In genomic region chr1:24412408-24412807, GRCh38 we compare ENCODE assay signal across 11 cellular contexts. TPM values are rescaled to one million over a fixed set of nuclear protein-coding genes. Genes with fewer than 3 reads are reported as not detected.
DNase-seq lines count a peak whose midpoint lies in the region; ATAC-seq, FAIRE-seq and TF ChIP-seq lines count a peak whose summit lies in the region.
"Had no signal": no experiment of that assay in that cellular context is flagged by ENCODE, and none has a peak within 500 bp of the region (broad histone marks: within the 10 kb centered on the region; RNA-seq: fewer than 3 reads in every experiment).

No MANE protein-coding gene starts in this region.

- peak overlapping the region; percentile 53 for H3K4me3 ChIP-seq in CD4-positive, CD25-positive, alpha-beta regulatory T cell (ENCODE audit: low read depth, low read length)
- H3K4me3 ChIP-seq in HUES48 (ENCODE audit: low read depth, low read length) (peak overlapping the region; percentile 96; the same call in 1 of the 2 replicates), lower lobe of right lung (peak overlapping the region; percentile 82)

- intact Hi-C loops in lower lobe of right lung (cut with DNase I) (no loop called here), Right ventricle myocardium inferior (cut with DNase I) (no loop called here)

- no peaks in the 10 kb centered on the region for H3K36me3 ChIP-seq in CD4-positive, CD25-positive, alpha-beta regulatory T cell (ENCODE audit: control insufficient read depth, insufficient read depth, low read length)
- H3K36me3 ChIP-seq in HUES48 (ENCODE audit: control insufficient read depth, insufficient read depth, low read length) (no peaks in the 10 kb centered on the region), lower lobe of right lung (no peaks in the 10 kb centered on the region)

- H3K27ac ChIP-seq in CD4-positive, CD25-positive, alpha-beta regulatory T cell (ENCODE audit: insufficient read depth, low read length, poor library complexity, severe bottlenecking): no peak overlapping the region
- H3K27ac ChIP-seq in HUES48 (ENCODE audit: low read depth, low read length): no peak overlapping the region
- no peak overlapping the region for H3K27ac ChIP-seq in lower lobe of right lung

- H3K4me3 Mint-ChIP-seq in CD4-positive, CD25-positive, alpha-beta regulatory T cell: peak overlapping the region; percentile 86 to 98 (median 93)
- H3K4me3 Mint-ChIP-seq in activated naive CD8-positive, alpha-beta T cell treated with anti-CD3 and anti-CD28 coated beads for 36 hours: peak overlapping the region; percentile 88

- H3K9me3 ChIP-seq in CD4-positive, CD25-positive, alpha-beta regulatory T cell (ENCODE audit: control insufficient read depth in 2 of 2, low read length in 2 of 2): no peaks in the 10 kb centered on the region
- H3K9me3 ChIP-seq in HUES48 (ENCODE audit: control insufficient read depth, insufficient read depth, low read length): no peaks in the 10 kb centered on the region
- no peaks in the 10 kb centered on the region for H3K9me3 ChIP-seq in lower lobe of right lung

- no peak for TF ChIP-seq CTCF in lower lobe of right lung (IDR thresholded peaks at IDR 0.05)
- TF ChIP-seq CTCF in D721Med (IDR thresholded peaks at IDR 0.05; ENCODE audit: insufficient read depth, missing control alignments): no peak

- peak overlapping the region in 2 of 3 donors; percentile 25 to 90 for H3K27ac Mint-ChIP-seq in CD4-positive, CD25-positive, alpha-beta regulatory T cell
- no peak overlapping the region for H3K27ac Mint-ChIP-seq in activated naive CD8-positive, alpha-beta T cell treated with anti-CD3 and anti-CD28 coated beads for 36 hours

- H3K27me3 ChIP-seq in CD4-positive, CD25-positive, alpha-beta regulatory T cell (ENCODE audit: control insufficient read depth, insufficient read depth, low read length): no peaks in the 10 kb centered on the region
- H3K27me3 ChIP-seq in HUES48 (ENCODE audit: control insufficient read depth, insufficient read depth, low read length): no peaks in the 10 kb centered on the region
- H3K27me3 ChIP-seq in lower lobe of right lung (ENCODE audit: low read depth): no peaks in the 10 kb centered on the region

- H3K9me3 Mint-ChIP-seq in CD4-positive, CD25-positive, alpha-beta regulatory T cell: no peaks in the 10 kb centered on the region
- H3K9me3 Mint-ChIP-seq in activated naive CD8-positive, alpha-beta T cell treated with anti-CD3 and anti-CD28 coated beads for 36 hours: no peaks in the 10 kb centered on the region

- no peak for FAIRE-seq in D721Med (lab: Jason Lieb, UNC)

- H3K36me3 Mint-ChIP-seq in CD4-positive, CD25-positive, alpha-beta regulatory T cell: no peaks in the 10 kb centered on the region
- peaks cover 3% of the 10 kb centered on the region for H3K36me3 Mint-ChIP-seq in activated naive CD8-positive, alpha-beta T cell treated with anti-CD3 and anti-CD28 coated beads for 36 hours

- H3K9ac ChIP-seq in HUES48 (ENCODE audit: low read depth, low read length): no peak overlapping the region

- no peaks in the 10 kb centered on the region for H3K27me3 Mint-ChIP-seq in CD4-positive, CD25-positive, alpha-beta regulatory T cell
- no peaks in the 10 kb centered on the region for H3K27me3 Mint-ChIP-seq in activated naive CD8-positive, alpha-beta T cell treated with anti-CD3 and anti-CD28 coated beads for 36 hours

- ATAC-seq in CD4-positive, CD25-positive, alpha-beta regulatory T cell (ENCODE audit: low read depth in 2 of 2): no peak
- ATAC-seq in lower lobe of right lung: no peak
- no peak for ATAC-seq in HG03571 (IDR thresholded peaks at IDR 0.05; ENCODE audit: unreplicated experiment)
- no peak for ATAC-seq in HG03108 (IDR thresholded peaks at IDR 0.05; ENCODE audit: unreplicated experiment)
- ATAC-seq in Right ventricle myocardium inferior: no peak

- DNase-seq in CD4-positive, CD25-positive, alpha-beta regulatory T cell: no peak
- no peak for DNase-seq in activated naive CD8-positive, alpha-beta T cell treated with anti-CD3 and anti-CD28 coated beads for 36 hours
- DNase-seq in lower lobe of right lung: no peak
- no peak for DNase-seq in D721Med (ENCODE audit: insufficient read length, low spot score)
- DNase-seq in Right ventricle myocardium inferior (ENCODE audit: missing footprints): no peak
- DNase-seq: GOT3, NCI-H1930, T1000 had no signal

- peaks cover 12 to 55% (median 37%) of the 10 kb centered on the region in 4 donors for H3K4me1 Mint-ChIP-seq in CD4-positive, CD25-positive, alpha-beta regulatory T cell
- H3K4me1 Mint-ChIP-seq in activated naive CD8-positive, alpha-beta T cell treated with anti-CD3 and anti-CD28 coated beads for 36 hours: peaks cover 36% of the 10 kb centered on the region

- peaks cover 30% of the 10 kb centered on the region for H3K4me1 ChIP-seq in CD4-positive, CD25-positive, alpha-beta regulatory T cell (ENCODE audit: control insufficient read depth, insufficient read depth, low read length, poor library complexity, severe bottlenecking)
- H3K4me1 ChIP-seq in HUES48 (ENCODE audit: control insufficient read depth, insufficient read depth, low read length): peaks cover 12% of the 10 kb centered on the region
- H3K4me1 ChIP-seq in lower lobe of right lung: peaks cover 41% of the 10 kb centered on the region

RNA-seq across cellular contexts. Expression of gene STPG1, which starts 1.2 kb away (rescaled TPM):
- total RNA-seq in CD4-positive, CD25-positive, alpha-beta regulatory T cell: 3.4 TPM
- polyA plus RNA-seq in CD4-positive, CD25-positive, alpha-beta regulatory T cell: 1 to 10 TPM; 1.1 to 5.3 (median 2.7) TPM
- 1 to 10 TPM; 5.9 to 8.0 TPM for total RNA-seq in activated naive CD8-positive, alpha-beta T cell treated with anti-CD3 and anti-CD28 coated beads for 36 hours
- total RNA-seq in lower lobe of right lung: 13.1 TPM
- total RNA-seq in Right ventricle myocardium inferior: 6.8 TPM

RNA-seq across cellular contexts. Expression of gene NIPAL3, which starts 3.2 kb away (rescaled TPM):
- 57.0 TPM for total RNA-seq in CD4-positive, CD25-positive, alpha-beta regulatory T cell
- polyA plus RNA-seq in CD4-positive, CD25-positive, alpha-beta regulatory T cell: 10 to 100 TPM; 62.1 to 70.2 (median 65.2) TPM
- 10 to 100 TPM; 34.7 to 37.2 TPM for total RNA-seq in activated naive CD8-positive, alpha-beta T cell treated with anti-CD3 and anti-CD28 coated beads for 36 hours
- total RNA-seq in lower lobe of right lung: 38.0 TPM
- 30.9 TPM for total RNA-seq in Right ventricle myocardium inferior
